1 cellular context compared by ENCODE assay signal in genomic region chr11:17267576-17267975, GRCh38.
TF ChIP-seq lines count a peak whose summit lies in the region.

No MANE protein-coding gene starts in this region.

TF ChIP-seq in A549, 52 proteins besides CTCF, POLR2A, EP300 and RAD21 (continued from another document):
- TF ChIP-seq REST (IDR thresholded peaks at IDR 0.05), result no peak
- TF ChIP-seq ATOH8 (CRISPR knock-in tag; IDR thresholded peaks at IDR 0.05; ENCODE audit: low read depth), result no peak
- no peak for TF ChIP-seq USF2 (IDR thresholded peaks at IDR 0.05)
- no peak for TF ChIP-seq POLR2AphosphoS2 (conservative IDR thresholded peaks at IDR 0.05; ENCODE audit: low read length)
- TF ChIP-seq RCOR1 (IDR thresholded peaks at IDR 0.05; ENCODE audit: low read depth, low read length), result no peak
- TF ChIP-seq ELK1 (IDR thresholded peaks at IDR 0.05; ENCODE audit: low read depth, low read length), result no peak
- TF ChIP-seq HDAC2 (IDR thresholded peaks at IDR 0.05), result no peak
- TF ChIP-seq BCL3 (IDR thresholded peaks at IDR 0.05), result no peak
TF ChIP-seq in A549: peak in this region for 4.
